11 cellular contexts compared by ENCODE assay signal in the genomic region with DNA sequence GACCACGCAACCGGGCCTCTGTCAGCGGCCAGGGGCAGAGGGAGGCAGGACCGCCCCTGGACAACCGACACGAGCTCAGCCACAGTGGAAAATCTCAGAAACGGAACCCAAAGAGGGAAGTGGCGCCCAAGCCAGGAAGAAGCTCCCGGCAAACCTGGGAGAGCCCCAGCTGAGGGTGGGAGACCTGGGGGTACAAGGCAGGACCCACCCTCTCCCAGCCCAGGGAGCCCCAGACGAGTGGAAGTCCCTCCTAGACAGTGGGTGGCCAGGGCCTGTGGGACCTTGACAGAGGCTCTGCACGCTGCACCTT. TPM values are rescaled to one million over a fixed set of nuclear protein-coding genes. Genes with fewer than 3 reads are reported as not detected.
A peak's percentile ranks its signal among the peaks of the same experiment; 100 is the strongest.
DNase-seq lines count a peak whose midpoint lies in the region; ATAC-seq and TF ChIP-seq lines count a peak whose summit lies in the region.
"Had no signal": no experiment of that assay in that cellular context is flagged by ENCODE, and none has a peak within 500 bp of the region (broad histone marks: within the 10 kb centered on the region; RNA-seq: fewer than 3 reads in every experiment).

No MANE protein-coding gene starts in this region.

- intact Hi-C loops in colonic mucosa (cut with DNase I), result no loop called here

- H3K36me3 Mint-ChIP-seq in activated naive CD8-positive, alpha-beta T cell, result no peaks in the 10 kb centered on the region
- H3K36me3 Mint-ChIP-seq in activated naive CD8-positive, alpha-beta T cell treated with anti-CD3 and anti-CD28 coated beads for 36 hours, result peaks cover 3% of the 10 kb centered on the region

- H2AK5ac ChIP-seq in mesendoderm (ENCODE audit: low read length), result no peak overlapping the region

- no CpG with 5 or more reads among the region's 11 CpGs for WGBS in mesendoderm (ENCODE audit: extremely low coverage, insufficient coverage, low lambda C conversion rate)
- 67 to 69% methylated on average over 8 to 11 of the region's 11 CpGs for WGBS in upper lobe of left lung, 2 donors

- H3K4me3 ChIP-seq in colonic mucosa (peak overlapping the region; percentile 94), mesendoderm (ENCODE audit: low read length) (no peak overlapping the region), upper lobe of left lung (peak overlapping the region in 1 of 4 donors; percentile 16)

- H3K27ac Mint-ChIP-seq in activated naive CD8-positive, alpha-beta T cell, result no peak overlapping the region
- H3K27ac Mint-ChIP-seq in activated naive CD8-positive, alpha-beta T cell treated with anti-CD3 and anti-CD28 coated beads for 36 hours, result no peak overlapping the region

- peak overlapping the region; percentile 25 for H3K56ac ChIP-seq in mesendoderm (ENCODE audit: low read length)

- no peak for TF ChIP-seq EP300 in upper lobe of left lung (IDR thresholded peaks at IDR 0.05)

- H3K9me3 ChIP-seq in colonic mucosa (no peaks in the 10 kb centered on the region), upper lobe of left lung (no peaks in the 10 kb centered on the region)
- H3K9me3 ChIP-seq: neutrophil had no signal

- H3K4me1 Mint-ChIP-seq in activated naive CD8-positive, alpha-beta T cell (ENCODE audit: low read depth), result peaks cover 56% of the 10 kb centered on the region
- H3K4me1 Mint-ChIP-seq in activated naive CD8-positive, alpha-beta T cell treated with anti-CD3 and anti-CD28 coated beads for 36 hours, result peaks cover 52% of the 10 kb centered on the region

- H3K36me3 ChIP-seq in colonic mucosa (no peaks in the 10 kb centered on the region), mesendoderm (ENCODE audit: control insufficient read depth, insufficient read depth, low read length) (no peaks in the 10 kb centered on the region), upper lobe of left lung (no peaks in the 10 kb centered on the region)
- H3K36me3 ChIP-seq: neutrophil had no signal

- H2BK15ac ChIP-seq in mesendoderm (replicated peaks; ENCODE audit: low read depth), result no peak overlapping the region

- no peak overlapping the region for H4K8ac ChIP-seq in mesendoderm (ENCODE audit: low read depth, low read length)

- no peak overlapping the region for H4K5ac ChIP-seq in mesendoderm (ENCODE audit: low read length)

- DNase-seq in activated naive CD8-positive, alpha-beta T cell treated with anti-CD3 and anti-CD28 coated beads for 36 hours, result no peak
- no peak for DNase-seq in colonic mucosa
- no peak for DNase-seq in mesendoderm
- DNase-seq in upper lobe of left lung, result no peak
- DNase-seq in NCI-H226, result no peak
- no peak for DNase-seq in activated effector memory CD4-positive, alpha-beta T cell treated with Interleukin-2 at 50 U/mL for 16 hours
- DNase-seq: NCI-H1092; stimulated activated CD4-positive, alpha-beta T cell treated with anti-CD3 and anti-CD28 coated beads, Interleukin-2, amount 100 ng/mL, for 24 hours had no signal

- peak overlapping the region; percentile 44 for H3K4me3 Mint-ChIP-seq in activated naive CD8-positive, alpha-beta T cell
- no peak overlapping the region for H3K4me3 Mint-ChIP-seq in activated naive CD8-positive, alpha-beta T cell treated with anti-CD3 and anti-CD28 coated beads for 36 hours

- ATAC-seq in upper lobe of left lung (ENCODE audit: low FRiP score in 2 of 2) (peak in 1 of 2 donors; percentile 6), GM18511 (IDR thresholded peaks at IDR 0.05; ENCODE audit: unreplicated experiment) (no peak)

- no peak overlapping the region for H2BK120ac ChIP-seq in mesendoderm (ENCODE audit: low read depth, low read length)

- peaks cover 6% of the 10 kb centered on the region for H3K79me1 ChIP-seq in mesendoderm (ENCODE audit: low read length)

- H3K4me1 ChIP-seq in colonic mucosa, result peaks cover 34% of the 10 kb centered on the region
- no peaks in the 10 kb centered on the region for H3K4me1 ChIP-seq in mesendoderm (ENCODE audit: control insufficient read depth, low read depth, low read length)
- peaks cover 39 to 74% (median 46%) of the 10 kb centered on the region in 4 donors for H3K4me1 ChIP-seq in upper lobe of left lung

- H3K4ac ChIP-seq in mesendoderm (ENCODE audit: low read depth, low read length), result no peak overlapping the region

- H3K27ac ChIP-seq in colonic mucosa (peak overlapping the region; percentile 88), mesendoderm (ENCODE audit: low read depth, low read length) (no peak overlapping the region), upper lobe of left lung (peak overlapping the region in 3 of 4 donors; percentile 73 to 89 (median 87))
- H3K27ac ChIP-seq: neutrophil had no signal

- no peak overlapping the region for H2BK5ac ChIP-seq in mesendoderm (ENCODE audit: low read length)

- no peaks in the 10 kb centered on the region for H3K27me3 Mint-ChIP-seq in activated naive CD8-positive, alpha-beta T cell
- no peaks in the 10 kb centered on the region for H3K27me3 Mint-ChIP-seq in activated naive CD8-positive, alpha-beta T cell treated with anti-CD3 and anti-CD28 coated beads for 36 hours

- H3K23ac ChIP-seq in mesendoderm (ENCODE audit: low read length), result no peak overlapping the region

- no peak overlapping the region for H3K18ac ChIP-seq in mesendoderm (ENCODE audit: low read length)

- H3K9ac ChIP-seq in colonic mucosa (ENCODE audit: low read depth in 2 of 2, low read length in 2 of 2), result peak overlapping the region; percentile 50 to 96
- H3K9ac ChIP-seq in mesendoderm (ENCODE audit: low read length), result no peak overlapping the region

- TF ChIP-seq CTCF in colonic mucosa (IDR thresholded peaks at IDR 0.05) (no peak), upper lobe of left lung (IDR thresholded peaks at IDR 0.05) (no peak)

- no peak overlapping the region for H3K4me2 ChIP-seq in mesendoderm (ENCODE audit: low read length)

- TF ChIP-seq POLR2A in upper lobe of left lung (IDR thresholded peaks at IDR 0.05), result no peak

- H3K9me3 Mint-ChIP-seq in activated naive CD8-positive, alpha-beta T cell (ENCODE audit: low read depth), result no peaks in the 10 kb centered on the region
- no peaks in the 10 kb centered on the region for H3K9me3 Mint-ChIP-seq in activated naive CD8-positive, alpha-beta T cell treated with anti-CD3 and anti-CD28 coated beads for 36 hours

- peaks cover 13% of the 10 kb centered on the region for H3K79me2 ChIP-seq in mesendoderm (ENCODE audit: control insufficient read depth, insufficient read depth, low read length)

- H3K27me3 ChIP-seq in colonic mucosa (no peaks in the 10 kb centered on the region), mesendoderm (ENCODE audit: insufficient read depth, low read length, poor library complexity) (no peaks in the 10 kb centered on the region), upper lobe of left lung (no peaks in the 10 kb centered on the region)

RNA-seq across cellular contexts. Expression of gene SLC12A7, which starts 3.0 kb away (rescaled TPM):
- 10 to 100 TPM; 14.0 to 14.6 TPM for total RNA-seq in activated naive CD8-positive, alpha-beta T cell treated with anti-CD3 and anti-CD28 coated beads for 36 hours
- total RNA-seq in colonic mucosa, result 10 to 100 TPM; 64.6 to 81.2 TPM
- polyA plus RNA-seq in mesendoderm (2013, experiment 1 of 2), result 8.6 TPM
- polyA plus RNA-seq in mesendoderm (2013, experiment 2 of 2), result 8.4 TPM
- total RNA-seq in upper lobe of left lung, result 100 to 1,000 TPM in 1 of 6 donors, 10 to 100 TPM in 5; 31.3 to 138 (median 48.5) TPM
